In the genomic region with DNA sequence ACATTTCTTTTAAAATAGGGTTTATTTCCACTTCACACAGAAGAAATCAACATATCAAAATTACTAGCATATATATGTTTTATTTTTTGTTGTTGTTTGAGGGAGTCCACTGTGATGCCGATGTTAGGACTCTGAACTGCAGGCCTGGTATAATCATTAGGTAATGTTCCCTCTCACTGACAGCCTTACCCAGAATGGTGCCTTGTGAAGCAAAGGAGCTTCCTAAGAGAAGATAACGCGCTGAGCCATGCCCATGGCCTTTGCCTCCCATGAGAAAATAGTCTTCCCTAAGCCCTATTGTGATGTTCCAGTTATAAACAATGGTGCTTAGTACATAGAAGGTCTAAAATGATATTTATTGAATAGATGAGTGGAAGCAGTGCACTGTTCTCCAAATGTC, we compare ENCODE assay signal across 10 cellular contexts. TPM values are rescaled to one million over a fixed set of nuclear protein-coding genes. Genes with fewer than 3 reads are reported as not detected.
A peak's percentile ranks its signal among the peaks of the same experiment; 100 is the strongest.
DNase-seq lines count a peak whose midpoint lies in the region; ATAC-seq lines count a peak whose summit lies in the region.
"Had no signal": no experiment of that assay in that cellular context is flagged by ENCODE, and none has a peak within 500 bp of the region (broad histone marks: within the 10 kb centered on the region; RNA-seq: fewer than 3 reads in every experiment).

No MANE protein-coding gene starts in this region.

- H3K36me3 Mint-ChIP-seq in activated naive CD4-positive, alpha-beta T cell treated with anti-CD3 and anti-CD28 coated beads for 36 hours (ENCODE audit: low read depth) = peaks cover 19% of the 10 kb centered on the region
- H3K36me3 Mint-ChIP-seq in activated naive CD4-positive, alpha-beta T cell treated with anti-CD3 and anti-CD28 coated beads, Interleukin-2, amount 10 ng/mL, durations not matched to agents 7 days and 5 days = peaks cover 38% of the 10 kb centered on the region
- peaks cover 37% of the 10 kb centered on the region for H3K36me3 Mint-ChIP-seq in central memory CD8-positive, alpha-beta T cell (ENCODE audit: insufficient read depth)
- peaks cover 10% of the 10 kb centered on the region for H3K36me3 Mint-ChIP-seq in stimulated activated memory B cell treated with anti-CD40 and anti-IgM and Interleukin-4, amounts not matched to agents 10 μg/mL and 1 μg/mL and 100 μg/mL, for 72 hours

- H3K27me3 Mint-ChIP-seq in activated naive CD4-positive, alpha-beta T cell treated with anti-CD3 and anti-CD28 coated beads for 36 hours (ENCODE audit: low read depth) = no peaks in the 10 kb centered on the region
- H3K27me3 Mint-ChIP-seq in activated naive CD4-positive, alpha-beta T cell treated with anti-CD3 and anti-CD28 coated beads, Interleukin-2, amount 10 ng/mL, durations not matched to agents 7 days and 5 days = no peaks in the 10 kb centered on the region
- H3K27me3 Mint-ChIP-seq in central memory CD8-positive, alpha-beta T cell = no peaks in the 10 kb centered on the region
- H3K27me3 Mint-ChIP-seq in stimulated activated memory B cell treated with anti-CD40 and anti-IgM and Interleukin-4, amounts not matched to agents 10 μg/mL and 1 μg/mL and 100 μg/mL, for 72 hours = no peaks in the 10 kb centered on the region

- no peak overlapping the region for H3K4me3 Mint-ChIP-seq in activated naive CD4-positive, alpha-beta T cell treated with anti-CD3 and anti-CD28 coated beads for 36 hours
- H3K4me3 Mint-ChIP-seq in activated naive CD4-positive, alpha-beta T cell treated with anti-CD3 and anti-CD28 coated beads, Interleukin-2, amount 10 ng/mL, durations not matched to agents 7 days and 5 days = no peak overlapping the region
- H3K4me3 Mint-ChIP-seq in central memory CD8-positive, alpha-beta T cell = peak overlapping the region; percentile 64
- H3K4me3 Mint-ChIP-seq in stimulated activated memory B cell treated with anti-CD40 and anti-IgM and Interleukin-4, amounts not matched to agents 10 μg/mL and 1 μg/mL and 100 μg/mL, for 72 hours = no peak overlapping the region

- no peak for ATAC-seq in central memory CD8-positive, alpha-beta T cell (replicated peaks; ENCODE audit: extremely low read depth, poor library complexity, severe bottlenecking)
- ATAC-seq in stimulated activated memory B cell treated with anti-CD40 and anti-IgM and Interleukin-4, amounts not matched to agents 10 μg/mL and 1 μg/mL and 100 μg/mL, for 72 hours = no peak
- ATAC-seq in left ventricle myocardium superior = no peak

- CTCF ChIA-PET in activated naive CD4-positive, alpha-beta T cell treated with anti-CD3 and anti-CD28 coated beads for 36 hours (lab: Charles Lee) = interaction anchor here (0.6 to 0.9 kb wide), 3 partner anchors 9 to 100 kb away, joined by 3 to 5 read pairs (median 4); no protein-coding TSS in a partner anchor
- CTCF ChIA-PET in activated naive CD4-positive, alpha-beta T cell treated with anti-CD3 and anti-CD28 coated beads, Interleukin-2, amount 10 ng/mL, durations not matched to agents 7 days and 5 days (lab: Charles Lee) = interaction anchor here (0.9 kb wide), 1 partner anchor 11 kb away, joined by 3 read pairs; no protein-coding TSS in a partner anchor

- H3K9me3 Mint-ChIP-seq in activated naive CD4-positive, alpha-beta T cell treated with anti-CD3 and anti-CD28 coated beads for 36 hours = no peaks in the 10 kb centered on the region
- no peaks in the 10 kb centered on the region for H3K9me3 Mint-ChIP-seq in activated naive CD4-positive, alpha-beta T cell treated with anti-CD3 and anti-CD28 coated beads, Interleukin-2, amount 10 ng/mL, durations not matched to agents 7 days and 5 days
- no peaks in the 10 kb centered on the region for H3K9me3 Mint-ChIP-seq in central memory CD8-positive, alpha-beta T cell
- no peaks in the 10 kb centered on the region for H3K9me3 Mint-ChIP-seq in stimulated activated memory B cell treated with anti-CD40 and anti-IgM and Interleukin-4, amounts not matched to agents 10 μg/mL and 1 μg/mL and 100 μg/mL, for 72 hours

- peaks cover 58% of the 10 kb centered on the region for H3K4me1 Mint-ChIP-seq in activated naive CD4-positive, alpha-beta T cell treated with anti-CD3 and anti-CD28 coated beads for 36 hours (ENCODE audit: low read depth)
- H3K4me1 Mint-ChIP-seq in activated naive CD4-positive, alpha-beta T cell treated with anti-CD3 and anti-CD28 coated beads, Interleukin-2, amount 10 ng/mL, durations not matched to agents 7 days and 5 days = peaks cover 47% of the 10 kb centered on the region
- peaks cover 58% of the 10 kb centered on the region for H3K4me1 Mint-ChIP-seq in central memory CD8-positive, alpha-beta T cell
- H3K4me1 Mint-ChIP-seq in stimulated activated memory B cell treated with anti-CD40 and anti-IgM and Interleukin-4, amounts not matched to agents 10 μg/mL and 1 μg/mL and 100 μg/mL, for 72 hours = peaks cover 51% of the 10 kb centered on the region

- H3K27ac Mint-ChIP-seq in activated naive CD4-positive, alpha-beta T cell treated with anti-CD3 and anti-CD28 coated beads for 36 hours = peak overlapping the region; percentile 84
- no peak overlapping the region for H3K27ac Mint-ChIP-seq in activated naive CD4-positive, alpha-beta T cell treated with anti-CD3 and anti-CD28 coated beads, Interleukin-2, amount 10 ng/mL, durations not matched to agents 7 days and 5 days
- H3K27ac Mint-ChIP-seq in central memory CD8-positive, alpha-beta T cell (ENCODE audit: low read depth) = no peak overlapping the region
- H3K27ac Mint-ChIP-seq in stimulated activated memory B cell treated with anti-CD40 and anti-IgM and Interleukin-4, amounts not matched to agents 10 μg/mL and 1 μg/mL and 100 μg/mL, for 72 hours = peak overlapping the region; percentile 68

- intact Hi-C loops in activated naive CD4-positive, alpha-beta T cell treated with anti-CD3 and anti-CD28 coated beads for 36 hours (cut with micrococcal nuclease) = no loop called here
- intact Hi-C loops in left ventricle myocardium superior (cut with micrococcal nuclease) = no loop called here

- DNase-seq in activated naive CD4-positive, alpha-beta T cell treated with anti-CD3 and anti-CD28 coated beads for 36 hours = no peak
- DNase-seq in activated naive CD4-positive, alpha-beta T cell treated with anti-CD3 and anti-CD28 coated beads, Interleukin-2, amount 10 ng/mL, durations not matched to agents 7 days and 5 days = no peak
- DNase-seq in NCI-H748 (lab: John Stamatoyannopoulos, UW; ENCODE audit: unreplicated experiment) (peak; percentile 84), HPDE6-E6E7 (ENCODE audit: extremely low spot score) (no peak), left ventricle myocardium superior (no peak), inferior parietal cortex (ENCODE audit: extremely low spot score) (no peak)
- no peak for DNase-seq in central memory CD8-positive, alpha-beta T cell (ENCODE audit: low spot score in 2 of 2)
- DNase-seq: activated CD4-positive, alpha-beta T cell treated with anti-CD3 and anti-CD28 coated beads for 48 hours; activated gamma-delta T cell treated with Interleukin-2 at 50 U/mL for 16 hours had no signal

RNA-seq across cellular contexts. Expression of gene GNG2, which starts 12.0 kb away (rescaled TPM):
- total RNA-seq in activated naive CD4-positive, alpha-beta T cell treated with anti-CD3 and anti-CD28 coated beads for 36 hours = 100 to 1,000 TPM; 176 to 181 TPM
- total RNA-seq in left ventricle myocardium superior = 10.3 TPM

Comparison
In these comparisons a context has a peak if more than half of its experiments do, and no peak if none do; other contexts are left out.
1. H3K27ac Mint-ChIP-seq: peak in activated naive CD4-positive, alpha-beta T cell treated with anti-CD3 and anti-CD28 coated beads for 36 hours (single experiment) and stimulated activated memory B cell treated with anti-CD40 and anti-IgM and Interleukin-4, amounts not matched to agents 10 μg/mL and 1 μg/mL and 100 μg/mL, for 72 hours (single experiment); none in activated naive CD4-positive, alpha-beta T cell treated with anti-CD3 and anti-CD28 coated beads, Interleukin-2, amount 10 ng/mL, durations not matched to agents 7 days and 5 days (single experiment) and central memory CD8-positive, alpha-beta T cell (single experiment).
2. RNA of gene GNG2, which starts 12.0 kb away (total RNA-seq): 176 to 181 TPM in activated naive CD4-positive, alpha-beta T cell treated with anti-CD3 and anti-CD28 coated beads for 36 hours; 10.3 TPM in left ventricle myocardium superior (single experiment); every median in the first group is over 10 times any median in the second.